16 cellular contexts compared by ENCODE assay signal in genomic region chr7:12637328-12637727, GRCh38. TPM values are rescaled to one million over a fixed set of nuclear protein-coding genes. Genes with fewer than 3 reads are reported as not detected.
DNase-seq lines count a peak whose midpoint lies in the region; ATAC-seq and TF ChIP-seq lines count a peak whose summit lies in the region.
"Had no signal": no experiment of that assay in that cellular context is flagged by ENCODE, and none has a peak within 500 bp of the region (broad histone marks: within the 10 kb centered on the region; RNA-seq: fewer than 3 reads in every experiment).

No MANE protein-coding gene starts in this region.

- H3K14ac ChIP-seq in neuronal stem cell (ENCODE audit: low read length), result no peak overlapping the region

- H3K36me3 ChIP-seq in neuronal stem cell (replicated peaks in 1 of 2; ENCODE audit: control insufficient read depth in 2 of 2, insufficient read depth in 2 of 2, low read length in 2 of 2) (no peaks in the 10 kb centered on the region), suprapubic skin (no peaks in the 10 kb centered on the region)
- H3K36me3 ChIP-seq: SJSA1 had no signal

- no peak overlapping the region for H2BK120ac ChIP-seq in neuronal stem cell (ENCODE audit: low read depth, low read length)

- H3K4me1 Mint-ChIP-seq in CD14-positive monocyte (peaks cover 22% of the 10 kb centered on the region), HFFc6 (ENCODE audit: low read depth) (peaks cover 26% of the 10 kb centered on the region)
- peaks cover 15% of the 10 kb centered on the region for H3K4me1 Mint-ChIP-seq in central memory CD8-positive, alpha-beta T cell

- H3K27me3 ChIP-seq in neuronal stem cell (ENCODE audit: control insufficient read depth in 3 of 3, insufficient read depth in 3 of 3, low read depth in 1 of 3, low read length in 3 of 3) (no peaks in the 10 kb centered on the region), suprapubic skin (no peaks in the 10 kb centered on the region)
- H3K27me3 ChIP-seq: SJSA1 had no signal

- H3K27ac ChIP-seq in neuronal stem cell (replicated peaks; ENCODE audit: low read length) (no peak overlapping the region), suprapubic skin (no peak overlapping the region)
- H3K27ac ChIP-seq: SJSA1 had no signal

- no peaks in the 10 kb centered on the region for H3K4me1 ChIP-seq in neuronal stem cell (ENCODE audit: control insufficient read depth in 2 of 2, insufficient read depth in 1 of 2, low read depth in 1 of 2, low read length in 2 of 2)
- peaks cover 21% of the 10 kb centered on the region for H3K4me1 ChIP-seq in suprapubic skin

- no peak overlapping the region for H2BK12ac ChIP-seq in neuronal stem cell (ENCODE audit: low read length)

- H3K9me3 Mint-ChIP-seq in CD14-positive monocyte, result no peaks in the 10 kb centered on the region
- no peaks in the 10 kb centered on the region for H3K9me3 Mint-ChIP-seq in HFFc6
- no peaks in the 10 kb centered on the region for H3K9me3 Mint-ChIP-seq in central memory CD8-positive, alpha-beta T cell

- H3K36me3 Mint-ChIP-seq in CD14-positive monocyte (no peaks in the 10 kb centered on the region), HFFc6 (ENCODE audit: low read depth) (no peaks in the 10 kb centered on the region; the same call in 1 of the 2 replicates)
- H3K36me3 Mint-ChIP-seq in central memory CD8-positive, alpha-beta T cell (ENCODE audit: insufficient read depth), result peaks cover 5% of the 10 kb centered on the region

- H2AFZ ChIP-seq in neuronal stem cell (ENCODE audit: low read length), result peak overlapping the region; percentile 30

- no peak for TF ChIP-seq POLR2A in suprapubic skin (IDR thresholded peaks at IDR 0.05)

- no peak overlapping the region for H3K4me2 ChIP-seq in neuronal stem cell (ENCODE audit: insufficient read depth, low read length, poor library complexity, severe bottlenecking)

- H3K9me3 ChIP-seq in neuronal stem cell (replicated peaks in 1 of 2; ENCODE audit: control insufficient read depth in 2 of 2, insufficient read depth in 1 of 2, low read depth in 1 of 2, low read length in 2 of 2) (no peaks in the 10 kb centered on the region), suprapubic skin (no peaks in the 10 kb centered on the region)
- H3K9me3 ChIP-seq: SJSA1 had no signal

- H4K8ac ChIP-seq in neuronal stem cell (ENCODE audit: low read depth, low read length), result no peak overlapping the region

- H3K9ac ChIP-seq in neuronal stem cell (ENCODE audit: low read depth, low read length, poor library complexity), result no peak overlapping the region

- DNase-seq in CD14-positive monocyte (ENCODE audit: low spot score) (no peak), HFFc6 (no peak), neuronal stem cell (ENCODE audit: low spot score) (no peak), suprapubic skin (ENCODE audit: low spot score in 2 of 2) (no peak), NCI-H2107 (lab: John Stamatoyannopoulos, UW) (no peak)
- DNase-seq in central memory CD8-positive, alpha-beta T cell (ENCODE audit: low spot score in 2 of 2), result no peak
- DNase-seq: CD8-positive, alpha-beta memory T cell; DMS79; HCEC 1CT; Kasumi-1; NCI-H1105 treated with DMSO at 0.1 percent for 48 hours; NCI-H187; NCI-H774; PC-3 had no signal

- peak overlapping the region in 5 of 7 donors; percentile 25 to 75 (median 43) for H3K27ac Mint-ChIP-seq in CD14-positive monocyte
- H3K27ac Mint-ChIP-seq in HFFc6, result no peak overlapping the region
- H3K27ac Mint-ChIP-seq in central memory CD8-positive, alpha-beta T cell (ENCODE audit: low read depth), result peak overlapping the region; percentile 36

- H3K79me1 ChIP-seq in neuronal stem cell (ENCODE audit: low read depth, low read length), result no peaks in the 10 kb centered on the region

- TF ChIP-seq EP300 in suprapubic skin (IDR thresholded peaks at IDR 0.05), result no peak

- H3K4me3 Mint-ChIP-seq in CD14-positive monocyte (no peak overlapping the region), HFFc6 (peak overlapping the region; percentile 4; the same call in 1 of the 2 replicates)
- no peak overlapping the region for H3K4me3 Mint-ChIP-seq in central memory CD8-positive, alpha-beta T cell

- intact Hi-C loops in CD14-positive monocyte (cut with micrococcal nuclease), result loop anchor here (5.0 to 10.0 kb wide), 2 partner anchors 50 to 627 kb away; partner anchors contain the start of gene ARL4A (in 1 of the 2)

- H4K91ac ChIP-seq in neuronal stem cell (ENCODE audit: low read depth, low read length, poor library complexity), result no peak overlapping the region

- TF ChIP-seq CTCF in CD14-positive monocyte (IDR thresholded peaks at IDR 0.05), result no peak
- no peak for TF ChIP-seq CTCF in HFFc6 (IDR thresholded peaks at IDR 0.05)
- TF ChIP-seq CTCF in suprapubic skin (IDR thresholded peaks at IDR 0.05), result no peak

- no peak overlapping the region for H3K23ac ChIP-seq in neuronal stem cell (ENCODE audit: low read depth, low read length, poor library complexity)

- H3K27me3 Mint-ChIP-seq in CD14-positive monocyte (ENCODE audit: low read depth in 3 of 3) (no peaks in the 10 kb centered on the region), HFFc6 (ENCODE audit: insufficient read depth) (peaks cover 7% of the 10 kb centered on the region; the same call in 1 of the 2 replicates)
- no peaks in the 10 kb centered on the region for H3K27me3 Mint-ChIP-seq in central memory CD8-positive, alpha-beta T cell

- H3K4me3 ChIP-seq in neuronal stem cell (ENCODE audit: low read length in 2 of 2), result no peak overlapping the region
- H3K4me3 ChIP-seq in suprapubic skin, result no peak overlapping the region
- H3K4me3 ChIP-seq: SJSA1 had no signal

- H3K18ac ChIP-seq in neuronal stem cell (ENCODE audit: low read length), result no peak overlapping the region

- no peak for ATAC-seq in central memory CD8-positive, alpha-beta T cell (replicated peaks; ENCODE audit: extremely low read depth, poor library complexity, severe bottlenecking)
- no peak for ATAC-seq in HG02981 (IDR thresholded peaks at IDR 0.05; ENCODE audit: unreplicated experiment)
- ATAC-seq: PC-3 had no signal

- no peak overlapping the region for H3K4ac ChIP-seq in neuronal stem cell (ENCODE audit: low read length)

- H2BK5ac ChIP-seq in neuronal stem cell (ENCODE audit: low read length), result no peak overlapping the region

- H2BK15ac ChIP-seq in neuronal stem cell (ENCODE audit: low read length), result no peak overlapping the region

- H2AK5ac ChIP-seq in neuronal stem cell (ENCODE audit: low read depth, low read length), result no peak overlapping the region

RNA-seq across cellular contexts. Expression of gene ARL4A, which starts 50.1 kb away (rescaled TPM):
- 100 to 1,000 TPM in 1 of 2 donors, 10 to 100 TPM in 1; 69.3 to 125 TPM for polyA plus RNA-seq in CD14-positive monocyte
- 10 to 100 TPM; 12.5 to 15.5 (median 14.7) TPM for total RNA-seq in HFFc6 (2021; fragmentation: NEBNext Ultra II Directional; extraction: Animal tissue kit (Norgen Biotek cat#: 25700))
- 21.3 TPM for polyA plus RNA-seq in neuronal stem cell (2013, experiment 1 of 2)
- polyA plus RNA-seq in neuronal stem cell (2013, experiment 2 of 2), result 22.6 TPM
- 100 to 1,000 TPM in 3 of 4 donors, 10 to 100 TPM in 1; 98.1 to 116 (median 112) TPM for total RNA-seq in suprapubic skin

Comparison
In these comparisons a context has a peak if more than half of its experiments do, and no peak if none do; other contexts are left out.
1. RNA of gene ARL4A, which starts 50.1 kb away (total RNA-seq): 98.1 to 116 TPM in suprapubic skin; 12.5 to 15.5 TPM in HFFc6; every median in the first group is over 4 times any median in the second.